Comparison of ENCODE assay signal across 27 cellular contexts in genomic region chr2:119245841-119246230, GRCh38.
"Had no signal": no experiment of that assay in that cellular context is flagged by ENCODE, and none has a peak within 500 bp of the region (broad histone marks: within the 10 kb centered on the region; RNA-seq: fewer than 3 reads in every experiment).

No MANE protein-coding gene starts in this region.

- H3K4me3 Mint-ChIP-seq: dendritic cell treated with granulocyte-macrophage colony-stimulating factor and Interleukin-4, amounts not matched to agents 40 ng/mL and 50 ng/mL, for 4 days; effector memory CD8-positive, alpha-beta T cell; endodermal cell had no signal

- H3K36me3 ChIP-seq: colonic mucosa had no signal

- H3K9me3 Mint-ChIP-seq: dendritic cell treated with granulocyte-macrophage colony-stimulating factor and Interleukin-4, amounts not matched to agents 40 ng/mL and 50 ng/mL, for 4 days; effector memory CD8-positive, alpha-beta T cell had no signal

- H3K4me3 ChIP-seq: colonic mucosa, coronary artery, dorsolateral prefrontal cortex, esophagus muscularis mucosa, esophagus squamous epithelium, gastrocnemius medialis, gastroesophageal sphincter, heart left ventricle, heart right ventricle had no signal

- H3K27me3 ChIP-seq: colonic mucosa, dorsolateral prefrontal cortex, esophagus muscularis mucosa, esophagus squamous epithelium, foreskin keratinocyte, gastrocnemius medialis, gastroesophageal sphincter, heart left ventricle, heart right ventricle had no signal

- H3K9me3 ChIP-seq: colonic mucosa, esophagus squamous epithelium, gastrocnemius medialis had no signal

- H3K27ac Mint-ChIP-seq: dendritic cell treated with granulocyte-macrophage colony-stimulating factor and Interleukin-4, amounts not matched to agents 40 ng/mL and 50 ng/mL, for 4 days; effector memory CD8-positive, alpha-beta T cell; endodermal cell had no signal

- H3K27ac ChIP-seq: colonic mucosa, coronary artery, dorsolateral prefrontal cortex, epithelial cell of prostate, esophagus muscularis mucosa, esophagus squamous epithelium, foreskin keratinocyte, gastrocnemius medialis, gastroesophageal sphincter, heart left ventricle, heart right ventricle had no signal

- ATAC-seq: effector memory CD8-positive, alpha-beta T cell; esophagus mucosa; foreskin keratinocyte; gastrocnemius medialis; gastroesophageal sphincter; heart left ventricle; heart right ventricle had no signal

- H3K4me1 ChIP-seq: foreskin keratinocyte had no signal

- FAIRE-seq: colon, endometrium, endothelial cell of umbilical vein, frontal cortex had no signal

- H3K27me3 Mint-ChIP-seq: dendritic cell treated with granulocyte-macrophage colony-stimulating factor and Interleukin-4, amounts not matched to agents 40 ng/mL and 50 ng/mL, for 4 days had no signal

- DNase-seq: colonic mucosa; cortex of kidney; effector CD4-positive, alpha-beta T cell; effector CD8-positive, alpha-beta T cell; effector memory CD4-positive, alpha-beta T cell; effector memory CD8-positive, alpha-beta T cell; erythroblast; esophagus squamous epithelium; foreskin fibroblast; foreskin keratinocyte; foreskin melanocyte; gastrocnemius medialis; glutamatergic neuron; heart left ventricle; heart right ventricle had no signal
